ENCODE assay signal across 1 cellular context in genomic region chr12:76558684-76559276, GRCh38.
TF ChIP-seq lines count a peak whose summit lies in the region.

No MANE protein-coding gene starts in this region.

TF ChIP-seq in GM23338, 12 proteins besides CTCF, POLR2A, EP300 and RAD21 (continued from another document):
- TF ChIP-seq ZNF462 (CRISPR knock-in tag; IDR thresholded peaks at IDR 0.05) (no peak), JUNB (IDR thresholded peaks at IDR 0.05; ENCODE audit: unreplicated experiment) (no peak), POLR2AphosphoS5 (IDR thresholded peaks at IDR 0.05; ENCODE audit: low read depth) (no peak), CREB1 (CRISPR knock-in tag; IDR thresholded peaks at IDR 0.05; ENCODE audit: low read depth) (no peak)
